Comparison of ENCODE assay signal across 1 cellular context in the genomic region with DNA sequence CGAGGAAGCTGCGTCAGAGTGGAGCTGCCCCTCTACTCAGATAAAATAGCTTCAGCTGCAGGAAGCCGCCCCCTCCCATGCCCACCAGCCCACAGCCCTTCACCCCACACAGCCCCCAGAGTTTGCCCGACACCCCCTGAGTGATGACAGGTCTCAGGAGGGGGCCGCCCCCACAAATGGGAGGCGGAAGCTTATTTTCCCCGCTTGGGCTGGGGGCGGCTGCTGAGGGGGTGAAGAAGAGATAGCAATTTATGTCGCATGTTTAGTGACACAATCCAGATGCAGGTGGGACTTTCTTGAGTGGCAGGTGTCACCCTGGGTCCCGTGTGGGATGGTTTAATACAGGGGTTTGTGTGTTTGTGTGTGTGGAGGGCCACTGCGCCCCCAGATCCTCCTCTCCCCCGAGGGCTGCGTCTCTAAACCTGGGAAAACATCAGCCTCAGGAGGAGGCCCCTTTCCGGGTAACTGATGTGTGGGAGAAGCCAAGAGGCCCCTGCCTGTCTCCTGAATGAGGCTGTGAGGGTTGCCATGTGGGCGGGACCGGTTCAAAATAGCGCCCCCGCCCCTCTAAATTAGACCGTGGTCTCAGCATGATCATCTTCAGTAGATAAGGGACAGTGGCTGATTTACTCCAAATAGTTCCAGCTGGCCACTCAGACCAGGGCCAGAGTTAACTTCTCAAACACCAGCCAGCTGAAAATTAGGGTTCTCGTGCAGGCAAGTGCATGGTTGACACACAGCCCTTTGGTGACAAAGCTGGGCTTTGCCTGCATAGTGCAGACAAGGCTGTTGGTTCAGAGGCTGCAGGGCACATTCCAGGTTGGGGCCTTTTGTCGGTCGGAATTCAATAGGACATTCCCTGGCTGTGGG.
A peak's percentile ranks its signal among the peaks of the same experiment; 100 is the strongest.
TF ChIP-seq lines count a peak whose summit lies in the region.

No MANE protein-coding gene starts in this region.

TF ChIP-seq in H1, 55 proteins besides CTCF, POLR2A, EP300 and RAD21:
- TF ChIP-seq TEAD4 (IDR thresholded peaks at IDR 0.05; ENCODE audit: low read depth, low read length): peak; percentile 96
- TF ChIP-seq SP2 (IDR thresholded peaks at IDR 0.05; ENCODE audit: low read length): no peak
- no peak for TF ChIP-seq SP1 (IDR thresholded peaks at IDR 0.05; ENCODE audit: low read depth, low read length)
- 0 out of 2 replicates have a peak, but pooled peaks have one; percentile 9 for TF ChIP-seq TAF1 (IDR thresholded peaks at IDR 0.05; ENCODE audit: low read depth, low read length)
- no peak for TF ChIP-seq SIX5 (IDR thresholded peaks at IDR 0.05; ENCODE audit: low read depth, low read length)
- no peak for TF ChIP-seq SUZ12 (IDR thresholded peaks at IDR 0.05; ENCODE audit: low read length)
- TF ChIP-seq CHD1 (IDR thresholded peaks at IDR 0.05; ENCODE audit: low read depth, low read length): no peak
- TF ChIP-seq ASH2L (IDR thresholded peaks at IDR 0.05; ENCODE audit: low read length): peak; percentile 39
- TF ChIP-seq RNF2 (IDR thresholded peaks at IDR 0.05; ENCODE audit: borderline replicate concordance, low read depth, low read length, missing control alignments, poor library complexity, severe bottlenecking): no peak
